Comparison of ENCODE assay signal across 17 cellular contexts in genomic region chr10:111705026-111705425, GRCh38.
DNase-seq lines count a peak whose midpoint lies in the region; FAIRE-seq and TF ChIP-seq lines count a peak whose summit lies in the region.
"Had no signal": no experiment of that assay in that cellular context is flagged by ENCODE, and none has a peak within 500 bp of the region (broad histone marks: within the 10 kb centered on the region; RNA-seq: fewer than 3 reads in every experiment).

No MANE protein-coding gene starts in this region.

- no peaks in the 10 kb centered on the region for H3K79me2 ChIP-seq in smooth muscle cell (ENCODE audit: low read depth)

- no peak overlapping the region for H3K4me3 Mint-ChIP-seq in nephron

- TF ChIP-seq CTCF in AG09309 (IDR thresholded peaks at IDR 0.05; ENCODE audit: control insufficient read depth, insufficient read depth, low read depth, low read length, missing control alignments): no peak
- TF ChIP-seq CTCF in nephron (IDR thresholded peaks at IDR 0.05; ENCODE audit: unreplicated experiment in 3 of 3): no peak
- no peak for TF ChIP-seq CTCF in smooth muscle cell (IDR thresholded peaks at IDR 0.05; ENCODE audit: borderline replicate concordance, insufficient read depth, poor library complexity, severe bottlenecking)
- TF ChIP-seq CTCF in dorsolateral prefrontal cortex (IDR thresholded peaks at IDR 0.05 in 54 of 56, conservative IDR thresholded peaks at IDR 0.05 in 2 of 56; ENCODE audit: low read depth in 1 of 56, partially characterized antibody in 56 of 56): no peak
- TF ChIP-seq CTCF in D721Med (IDR thresholded peaks at IDR 0.05; ENCODE audit: insufficient read depth, missing control alignments): no peak

- H3K27ac ChIP-seq in smooth muscle cell (ENCODE audit: low read depth): no peak overlapping the region
- no peak overlapping the region for H3K27ac ChIP-seq in dorsolateral prefrontal cortex
- H3K27ac ChIP-seq: BLaER1 treated with 17β-estradiol and CSF1 and Interleukin-3, amounts not matched to agents 10 nM and 100 nM had no signal

- FAIRE-seq in endometrium (lab: Jason Lieb, UNC) (peak; percentile 35), D721Med (lab: Jason Lieb, UNC) (no peak)
- FAIRE-seq: GM12891, HTR-8/SVneo had no signal

- no peaks in the 10 kb centered on the region for H3K4me1 ChIP-seq in smooth muscle cell (ENCODE audit: low read depth)

- H3K4me1 Mint-ChIP-seq in nephron: peaks cover 20% of the 10 kb centered on the region

- 83% methylated on average over 1 of the region's 1 CpG for WGBS in smooth muscle cell (ENCODE audit: low lambda C conversion rate)

- H2AFZ ChIP-seq in smooth muscle cell (ENCODE audit: low read depth): no peak overlapping the region

- no peaks in the 10 kb centered on the region for H3K9me3 Mint-ChIP-seq in nephron

- no peaks in the 10 kb centered on the region for H3F3A ChIP-seq in smooth muscle cell (ENCODE audit: low read depth)

- DNase-seq in AG09309 (ENCODE audit: low read depth) (peak; percentile 41), GM04503 (ENCODE audit: low read depth) (peak; percentile 85), smooth muscle cell (lab: John Stamatoyannopoulos, UW; ENCODE audit: unreplicated experiment) (no peak), dorsolateral prefrontal cortex (no peak), D721Med (ENCODE audit: insufficient read length, low spot score) (no peak), mucosa of gallbladder (ENCODE audit: low spot score) (no peak)
- DNase-seq: HCEC 1CT, NCI-H1092 treated with DMSO at 0.1 percent for 48 hours, NCI-H1694 treated with DMSO at 0.1 percent for 48 hours, NCI-H446 treated with DMSO at 0.1 percent for 48 hours, NCI-H748 treated with DMSO at 0.1 percent for 48 hours, PC-3 had no signal

- no peaks in the 10 kb centered on the region for H3K27me3 ChIP-seq in smooth muscle cell (ENCODE audit: low read depth)
- H3K27me3 ChIP-seq in dorsolateral prefrontal cortex: no peaks in the 10 kb centered on the region
- H3K27me3 ChIP-seq: BLaER1 treated with 17β-estradiol and CSF1 and Interleukin-3, amounts not matched to agents 10 nM and 100 nM had no signal

- intact Hi-C loops in dorsolateral prefrontal cortex (cut with DNase I): no loop called here

- H3K27me3 Mint-ChIP-seq in nephron (ENCODE audit: low read depth): peaks cover 3% of the 10 kb centered on the region

- peak overlapping the region in 2 of 3 experiments; percentile 33 to 53 for H3K27ac Mint-ChIP-seq in nephron

- no peak overlapping the region for H3K4me2 ChIP-seq in smooth muscle cell
- H3K4me2 ChIP-seq: BLaER1 treated with 17β-estradiol and CSF1 and Interleukin-3, amounts not matched to agents 10 nM and 100 nM had no signal

- H3K36me3 Mint-ChIP-seq in nephron (ENCODE audit: low read depth): no peaks in the 10 kb centered on the region

- H3K9ac ChIP-seq in smooth muscle cell (ENCODE audit: low read depth): no peak overlapping the region
- H3K9ac ChIP-seq: BLaER1 treated with 17β-estradiol and CSF1 and Interleukin-3, amounts not matched to agents 10 nM and 100 nM had no signal

- H4K20me1 ChIP-seq in smooth muscle cell (ENCODE audit: low read depth): no peaks in the 10 kb centered on the region
- H4K20me1 ChIP-seq: BLaER1 treated with 17β-estradiol and CSF1 and Interleukin-3, amounts not matched to agents 10 nM and 100 nM had no signal

- no peaks in the 10 kb centered on the region for H3K36me3 ChIP-seq in smooth muscle cell (ENCODE audit: low read depth)
- H3K36me3 ChIP-seq: BLaER1 treated with 17β-estradiol and CSF1 and Interleukin-3, amounts not matched to agents 10 nM and 100 nM had no signal

- no peak overlapping the region for H3K4me3 ChIP-seq in AG09309 (ENCODE audit: control insufficient read depth, low read depth, low read length)
- H3K4me3 ChIP-seq in smooth muscle cell: no peak overlapping the region
- H3K4me3 ChIP-seq in dorsolateral prefrontal cortex: no peak overlapping the region
- H3K4me3 ChIP-seq: BLaER1 treated with 17β-estradiol and CSF1 and Interleukin-3, amounts not matched to agents 10 nM and 100 nM had no signal

- no peaks in the 10 kb centered on the region for H3K9me3 ChIP-seq in smooth muscle cell (replicated peaks; ENCODE audit: low read depth)
- H3K9me3 ChIP-seq: BLaER1 treated with 17β-estradiol and CSF1 and Interleukin-3, amounts not matched to agents 10 nM and 100 nM had no signal

Comparison
In these comparisons a context has a peak if more than half of its experiments do, and no peak if none do; other contexts are left out.
1. DNase-seq: peak in AG09309 (single experiment) and GM04503 (single experiment); none in smooth muscle cell (single experiment), dorsolateral prefrontal cortex (0 of 10), D721Med (single experiment) and mucosa of gallbladder (single experiment).